ENCODE assay signal across 11 cellular contexts in the genomic region with DNA sequence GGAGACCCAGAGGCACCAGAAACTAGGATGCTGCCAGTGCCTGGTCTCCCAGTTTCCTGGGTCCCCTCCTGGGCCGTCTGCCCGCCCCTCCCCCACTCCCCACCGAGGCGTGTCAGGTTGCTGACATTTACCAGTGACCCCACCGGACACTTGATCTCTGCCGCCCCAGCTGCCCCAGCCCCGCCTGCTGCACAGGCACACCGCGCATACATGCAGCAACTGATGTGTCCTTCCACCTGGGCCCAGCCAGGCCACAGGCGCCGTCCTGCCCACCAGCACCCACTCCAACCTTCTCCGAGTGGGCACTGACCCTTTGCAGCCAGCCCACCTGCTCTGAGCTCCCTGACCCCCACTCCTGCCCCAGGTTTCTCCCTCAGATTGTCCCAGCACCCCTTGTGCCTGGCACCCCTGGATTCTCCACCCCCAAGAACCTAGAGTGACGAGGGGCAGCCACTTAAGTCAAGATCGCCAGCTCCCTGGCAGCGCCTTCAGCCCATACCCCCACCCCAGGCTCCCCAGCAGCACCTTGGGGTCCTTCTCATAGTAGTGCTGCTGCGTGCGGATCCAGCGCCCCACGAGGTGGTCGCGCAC. TPM values are rescaled to one million over a fixed set of nuclear protein-coding genes. Genes with fewer than 3 reads are reported as not detected.
A peak's percentile ranks its signal among the peaks of the same experiment; 100 is the strongest.
DNase-seq lines count a peak whose midpoint lies in the region; ATAC-seq and TF ChIP-seq lines count a peak whose summit lies in the region.
"Had no signal": no experiment of that assay in that cellular context is flagged by ENCODE, and none has a peak within 500 bp of the region (broad histone marks: within the 10 kb centered on the region; RNA-seq: fewer than 3 reads in every experiment).

No MANE protein-coding gene starts in this region.

- H3K27me3 ChIP-seq in SK-N-SH (ENCODE audit: insufficient read depth) (no peaks in the 10 kb centered on the region), iPS-20b (ENCODE audit: insufficient read depth, low read length) (no peaks in the 10 kb centered on the region), subcutaneous abdominal adipose tissue (ENCODE audit: control insufficient read depth in 5 of 5, insufficient read depth in 4 of 5, low read length in 5 of 5) (no peaks in the 10 kb centered on the region)

- no peak for TF ChIP-seq EP300 in SK-N-SH (IDR thresholded peaks at IDR 0.05; ENCODE audit: borderline replicate concordance in 1 of 2, low read depth in 1 of 2, low read length in 1 of 2)

- H3F3A ChIP-seq in SK-N-SH (replicated peaks; ENCODE audit: insufficient read depth), result peaks cover 38% of the 10 kb centered on the region

- POLR2A ChIA-PET in SK-N-SH (lab: Yijun Ruan, JAX), result interaction anchor here (0.7 to 1.7 kb wide), 3 partner anchors 18 to 37 kb away, joined by 3 to 7 read pairs (median 5); partner anchors contain the start of gene SF1

- no peaks in the 10 kb centered on the region for H3K79me2 ChIP-seq in SK-N-SH (ENCODE audit: insufficient read depth)

- H3K9me3 ChIP-seq in SK-N-SH, result no peaks in the 10 kb centered on the region
- no peaks in the 10 kb centered on the region for H3K9me3 ChIP-seq in iPS-20b (ENCODE audit: insufficient read depth, low read depth, low read length)
- no peaks in the 10 kb centered on the region for H3K9me3 ChIP-seq in subcutaneous abdominal adipose tissue (ENCODE audit: control insufficient read depth in 5 of 5, low read length in 5 of 5)

- peaks cover 9 to 20% of the 10 kb centered on the region in 2 experiments for H3K36me3 ChIP-seq in SK-N-SH (replicated peaks in 1 of 2; ENCODE audit: control insufficient read depth in 1 of 2, insufficient read depth in 2 of 2, low read length in 1 of 2)
- peaks cover 17% of the 10 kb centered on the region for H3K36me3 ChIP-seq in iPS-20b (ENCODE audit: insufficient read depth, low read depth, low read length)
- peaks cover 0 to 22% (median 18%) of the 10 kb centered on the region in 5 donors for H3K36me3 ChIP-seq in subcutaneous abdominal adipose tissue (ENCODE audit: control insufficient read depth in 5 of 5, insufficient read depth in 5 of 5, low read length in 5 of 5)

- no peak overlapping the region for H3K4me3 ChIP-seq in SK-N-SH (ENCODE audit: low read depth in 2 of 2, low read length in 1 of 2)
- no peak overlapping the region for H3K4me3 ChIP-seq in iPS-20b (ENCODE audit: low read length)
- H3K4me3 ChIP-seq in subcutaneous abdominal adipose tissue (ENCODE audit: low read depth in 1 of 5, low read length in 5 of 5), result peak overlapping the region; percentile 24 to 53 (median 44)
- H3K4me3 ChIP-seq: GM12878 had no signal

- no peak; the same call in 1 of the 3 replicates for ATAC-seq in SK-N-SH treated with all-trans-retinoic acid at 6 μM for 48 hours

- no peak overlapping the region for H2AFZ ChIP-seq in SK-N-SH (ENCODE audit: low read depth)

- H3K9ac ChIP-seq in SK-N-SH (no peak overlapping the region), iPS-20b (ENCODE audit: low read depth, low read length) (no peak overlapping the region), subcutaneous abdominal adipose tissue (ENCODE audit: low read length in 5 of 5) (peak overlapping the region in 2 of 5 donors; percentile 16 to 56)

- no peak overlapping the region for H3K27ac ChIP-seq in SK-N-SH (ENCODE audit: low read depth in 2 of 2, low read length in 1 of 2)
- peak overlapping the region; percentile 30 for H3K27ac ChIP-seq in iPS-20b (ENCODE audit: low read length)
- H3K27ac ChIP-seq in subcutaneous abdominal adipose tissue (ENCODE audit: low read depth, low read length), result peak overlapping the region; percentile 37
- H3K27ac ChIP-seq: 22Rv1 had no signal

- no peak overlapping the region for H3K4me2 ChIP-seq in SK-N-SH

- CTCF ChIA-PET in SK-N-SH (lab: Yijun Ruan, JAX), result interaction anchor here (0.5 to 2.0 kb wide), 4 partner anchors 9 to 109 kb away, joined by 3 to 8 read pairs (median 5); no protein-coding TSS in a partner anchor

- no peak for TF ChIP-seq RAD21 in SK-N-SH (IDR thresholded peaks at IDR 0.05; ENCODE audit: low read length)

- WGBS in SK-N-SH (ENCODE audit: low lambda C conversion rate), result 80% methylated on average over 8 of the region's 21 CpGs

- no peak for TF ChIP-seq CTCF in SK-N-SH (IDR thresholded peaks at IDR 0.05)

- H3K4me1 ChIP-seq in SK-N-SH (ENCODE audit: control insufficient read depth in 1 of 2, insufficient read depth in 2 of 2, low read depth in 1 of 2, low read length in 1 of 2) (peaks cover 15 to 23% of the 10 kb centered on the region in 2 experiments; a peak in 3 of 4 replicates), iPS-20b (ENCODE audit: insufficient read depth, low read length) (peaks cover 37% of the 10 kb centered on the region; the same call in 1 of the 2 replicates), subcutaneous abdominal adipose tissue (ENCODE audit: control insufficient read depth in 5 of 5, insufficient read depth in 5 of 5, low read length in 5 of 5) (peaks cover 9 to 55% (median 53%) of the 10 kb centered on the region in 5 donors)

- H4K20me1 ChIP-seq in SK-N-SH (ENCODE audit: insufficient read depth), result peaks cover 18% of the 10 kb centered on the region

- DNase-seq in SK-N-SH, result peak; percentile 48
- DNase-seq in DMS153 treated with DMSO at 0.1 percent for 48 hours (lab: John Stamatoyannopoulos, UW; ENCODE audit: unreplicated experiment), result no peak
- no peak for DNase-seq in activated CD4-positive, CD25-positive, alpha-beta regulatory T cell treated with anti-CD3 and anti-CD28 coated beads, Interleukin-2, amount 50 U/mL, for 72 hours
- DNase-seq: activated T-cell treated with anti-CD3 and anti-CD28 coated beads for 4 hours, GOT3, IMR-90 had no signal

- no peaks in the 10 kb centered on the region for H3K9me2 ChIP-seq in SK-N-SH

TF ChIP-seq in SK-N-SH, 30 proteins besides CTCF, POLR2A, EP300 and RAD21 (continues in another document):
- TF ChIP-seq NRF1 (IDR thresholded peaks at IDR 0.05; ENCODE audit: low read depth, low read length), result no peak
- no peak for TF ChIP-seq TEAD4 (IDR thresholded peaks at IDR 0.05; ENCODE audit: borderline replicate concordance, insufficient read depth)
- no peak for TF ChIP-seq SMC3 (IDR thresholded peaks at IDR 0.05; ENCODE audit: low read depth, low read length)
- TF ChIP-seq, protein P1, sequence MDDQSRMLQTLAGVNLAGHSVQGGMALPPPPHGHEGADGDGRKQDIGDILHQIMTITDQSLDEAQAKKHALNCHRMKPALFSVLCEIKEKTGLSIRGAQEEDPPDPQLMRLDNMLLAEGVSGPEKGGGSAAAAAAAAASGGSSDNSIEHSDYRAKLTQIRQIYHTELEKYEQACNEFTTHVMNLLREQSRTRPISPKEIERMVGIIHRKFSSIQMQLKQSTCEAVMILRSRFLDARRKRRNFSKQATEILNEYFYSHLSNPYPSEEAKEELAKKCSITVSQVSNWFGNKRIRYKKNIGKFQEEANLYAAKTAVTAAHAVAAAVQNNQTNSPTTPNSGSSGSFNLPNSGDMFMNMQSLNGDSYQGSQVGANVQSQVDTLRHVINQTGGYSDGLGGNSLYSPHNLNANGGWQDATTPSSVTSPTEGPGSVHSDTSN (IDR thresholded peaks at IDR 0.05), result no peak
- no peak for TF ChIP-seq FOXJ3 (CRISPR knock-in tag; IDR thresholded peaks at IDR 0.05)
- TF ChIP-seq MEF2A (IDR thresholded peaks at IDR 0.05; ENCODE audit: borderline replicate concordance, low read depth), result no peak
- no peak for TF ChIP-seq FOSL2 (IDR thresholded peaks at IDR 0.05; ENCODE audit: borderline replicate concordance, low read depth)
- TF ChIP-seq GATA2 (CRISPR knock-in tag; IDR thresholded peaks at IDR 0.05), result no peak
- TF ChIP-seq RCOR1 (IDR thresholded peaks at IDR 0.05; ENCODE audit: low read length), result no peak
- TF ChIP-seq JUND (IDR thresholded peaks at IDR 0.05), result no peak
- no peak for TF ChIP-seq FOXM1 (IDR thresholded peaks at IDR 0.05; ENCODE audit: low read depth)

TF ChIP-seq in SK-N-SH treated with all-trans-retinoic acid at 6 μM for 48 hours, 23 proteins besides CTCF, POLR2A, EP300 and RAD21 (continues in another document):
- no peak for TF ChIP-seq ESRRG (CRISPR knock-in tag; IDR thresholded peaks at IDR 0.05)
- no peak for TF ChIP-seq CSDC2 (CRISPR knock-in tag; IDR thresholded peaks at IDR 0.05)
- no peak for TF ChIP-seq ZNF8 (CRISPR knock-in tag; IDR thresholded peaks at IDR 0.05)
- TF ChIP-seq, protein P2, sequence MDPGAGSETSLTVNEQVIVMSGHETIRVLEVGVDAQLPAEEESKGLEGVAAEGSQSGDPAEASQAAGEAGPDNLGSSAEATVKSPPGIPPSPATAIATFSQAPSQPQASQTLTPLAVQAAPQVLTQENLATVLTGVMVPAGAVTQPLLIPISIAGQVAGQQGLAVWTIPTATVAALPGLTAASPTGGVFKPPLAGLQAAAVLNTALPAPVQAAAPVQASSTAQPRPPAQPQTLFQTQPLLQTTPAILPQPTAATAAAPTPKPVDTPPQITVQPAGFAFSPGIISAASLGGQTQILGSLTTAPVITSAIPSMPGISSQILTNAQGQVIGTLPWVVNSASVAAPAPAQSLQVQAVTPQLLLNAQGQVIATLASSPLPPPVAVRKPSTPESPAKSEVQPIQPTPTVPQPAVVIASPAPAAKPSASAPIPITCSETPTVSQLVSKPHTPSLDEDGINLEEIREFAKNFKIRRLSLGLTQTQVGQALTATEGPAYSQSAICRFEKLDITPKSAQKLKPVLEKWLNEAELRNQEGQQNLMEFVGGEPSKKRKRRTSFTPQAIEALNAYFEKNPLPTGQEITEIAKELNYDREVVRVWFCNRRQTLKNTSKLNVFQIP (CRISPR knock-in tag; IDR thresholded peaks at IDR 0.05; ENCODE audit: borderline replicate concordance, low read depth), result no peak

RNA-seq across cellular contexts. Expression of gene PYGM, which starts 0.5 kb away (rescaled TPM):
- polyA plus RNA-seq in SK-N-SH (2012; rRNA removed), result 0.08 TPM in 2 replicates
- 0.03 and 0.05 TPM in 2 replicates for polyA plus RNA-seq in SK-N-SH (2012; cell fraction: cytosol; rRNA removed)
- polyA plus RNA-seq in SK-N-SH (2012; cell fraction: nucleus; rRNA removed), result 0.21 and 0.23 TPM in 2 replicates

RNA-seq across cellular contexts. Expression of gene RASGRP2, which starts 15.3 kb away (rescaled TPM):
- polyA plus RNA-seq in SK-N-SH (2012; rRNA removed), result 1.6 and 2.2 TPM in 2 replicates
- 0.50 and 0.92 TPM in 2 replicates for polyA plus RNA-seq in SK-N-SH (2012; cell fraction: cytosol; rRNA removed)
- polyA plus RNA-seq in SK-N-SH (2012; cell fraction: nucleus; rRNA removed), result 10.3 and 12.9 TPM in 2 replicates

RNA-seq across cellular contexts. Expression of gene SF1, which starts 19.1 kb away (rescaled TPM):
- polyA plus RNA-seq in SK-N-SH (2012; rRNA removed), result 59.4 and 66.3 TPM in 2 replicates
- 60.8 and 62.6 TPM in 2 replicates for polyA plus RNA-seq in SK-N-SH (2012; cell fraction: cytosol; rRNA removed)
- 316 TPM in 2 replicates for polyA plus RNA-seq in SK-N-SH (2012; cell fraction: nucleus; rRNA removed)

RNA-seq across cellular contexts. Expression of gene NRXN2, which starts 36.2 kb away (rescaled TPM):
- polyA plus RNA-seq in SK-N-SH (2012; rRNA removed), result 0.15 TPM in 2 replicates
- polyA plus RNA-seq in SK-N-SH (2012; cell fraction: cytosol; rRNA removed), result 0.09 and 1.4 TPM in 2 replicates
- polyA plus RNA-seq in SK-N-SH (2012; cell fraction: nucleus; rRNA removed), result 0.06 and 0.54 TPM in 2 replicates

RNA-seq across cellular contexts. Expression of gene MAP4K2, which starts 43.8 kb away (rescaled TPM):
- 17.4 and 20.0 TPM in 2 replicates for polyA plus RNA-seq in SK-N-SH (2012; rRNA removed)
- polyA plus RNA-seq in SK-N-SH (2012; cell fraction: cytosol; rRNA removed), result 6.5 and 10.8 TPM in 2 replicates
- polyA plus RNA-seq in SK-N-SH (2012; cell fraction: nucleus; rRNA removed), result 52.1 and 63.7 TPM in 2 replicates

Comparison
In these comparisons a context has a peak if more than half of its experiments do, and no peak if none do; other contexts are left out.
1. H3K27ac ChIP-seq: peak in iPS-20b (single experiment) and subcutaneous abdominal adipose tissue (single experiment); none in SK-N-SH (0 of 2).
2. H3K4me3 ChIP-seq: peak in subcutaneous abdominal adipose tissue (5 of 5); none in SK-N-SH (0 of 2) and iPS-20b (single experiment).